In genomic region chr1:161260939-161261858, GRCh38 we compare ENCODE assay signal across 16 cellular contexts. TPM values are rescaled to one million over a fixed set of nuclear protein-coding genes. Genes with fewer than 3 reads are reported as not detected.
DNase-seq lines count a peak whose midpoint lies in the region; ATAC-seq, FAIRE-seq and TF ChIP-seq lines count a peak whose summit lies in the region.
"Had no signal": no experiment of that assay in that cellular context is flagged by ENCODE, and none has a peak within 500 bp of the region (broad histone marks: within the 10 kb centered on the region; RNA-seq: fewer than 3 reads in every experiment).

No MANE protein-coding gene starts in this region.

- peak; percentile 35 for FAIRE-seq in GM18507 (lab: Jason Lieb, UNC)
- FAIRE-seq in bronchial epithelial cell (lab: Jason Lieb, UNC): no peak

- H2BK15ac ChIP-seq in neuronal stem cell (ENCODE audit: low read length): no peak overlapping the region

- peaks cover 12% of the 10 kb centered on the region for H3K4me1 Mint-ChIP-seq in activated T-cell treated with anti-CD3 and anti-CD28 coated beads, Interleukin-2, amount 50 U/mL, for 4 hours (ENCODE audit: low read depth)

- H3K36me3 Mint-ChIP-seq in activated T-cell treated with anti-CD3 and anti-CD28 coated beads, Interleukin-2, amount 50 U/mL, for 4 hours (ENCODE audit: insufficient read depth): peaks cover 3% of the 10 kb centered on the region

- no peak overlapping the region for H4K91ac ChIP-seq in neuronal stem cell (ENCODE audit: low read depth, low read length, poor library complexity)

- H3K36me3 ChIP-seq in bronchial epithelial cell (ENCODE audit: control insufficient read depth, insufficient read depth, low read length) (no peaks in the 10 kb centered on the region), neuronal stem cell (replicated peaks in 1 of 2; ENCODE audit: control insufficient read depth in 2 of 2, insufficient read depth in 2 of 2, low read length in 2 of 2) (no peaks in the 10 kb centered on the region)
- H3K36me3 ChIP-seq: heart right ventricle, sigmoid colon had no signal

- no peak overlapping the region for H3K9ac ChIP-seq in neuronal stem cell (ENCODE audit: low read depth, low read length, poor library complexity)

- no peak overlapping the region for H3K23ac ChIP-seq in neuronal stem cell (ENCODE audit: low read depth, low read length, poor library complexity)

- no peak overlapping the region for H3K14ac ChIP-seq in neuronal stem cell (ENCODE audit: low read length)

- H2AK5ac ChIP-seq in neuronal stem cell (ENCODE audit: low read depth, low read length): no peak overlapping the region

- WGBS in neuronal stem cell (ENCODE audit: extremely low coverage in 2 of 2, insufficient read length in 2 of 2, insufficient replicate concordance in 1 of 2), 2 donors: no CpG with 5 or more reads among the region's 9 CpGs

- H3K4me1 ChIP-seq in neuronal stem cell (ENCODE audit: control insufficient read depth in 2 of 2, insufficient read depth in 1 of 2, low read depth in 1 of 2, low read length in 2 of 2): peaks cover 0 to 10% of the 10 kb centered on the region in 2 donors

- no peaks in the 10 kb centered on the region for H3K27me3 ChIP-seq in bronchial epithelial cell (ENCODE audit: control insufficient read depth, insufficient read depth, low read length)
- peaks cover 4 to 37% (median 21%) of the 10 kb centered on the region in 3 experiments for H3K27me3 ChIP-seq in neuronal stem cell (ENCODE audit: control insufficient read depth in 3 of 3, insufficient read depth in 3 of 3, low read depth in 1 of 3, low read length in 3 of 3)

- ATAC-seq in activated T-cell treated with anti-CD3 and anti-CD28 coated beads, Interleukin-2, amount 50 U/mL, for 4 hours: no peak
- ATAC-seq: heart right ventricle had no signal

- no peak overlapping the region for H3K4ac ChIP-seq in neuronal stem cell (ENCODE audit: low read length)

- H3K4me2 ChIP-seq in neuronal stem cell (ENCODE audit: insufficient read depth, low read length, poor library complexity, severe bottlenecking): no peak overlapping the region

- H3K4me3 Mint-ChIP-seq in activated T-cell treated with anti-CD3 and anti-CD28 coated beads, Interleukin-2, amount 50 U/mL, for 4 hours: no peak overlapping the region
- H3K4me3 Mint-ChIP-seq: activated naive CD8-positive, alpha-beta T cell treated with anti-CD3 and anti-CD28 coated beads for 36 hours had no signal

- no peak for DNase-seq in GM18507 (ENCODE audit: extremely low spot score, insufficient read length, low read depth)
- DNase-seq in bronchial epithelial cell (ENCODE audit: low read depth): peak; percentile 49
- DNase-seq in neuronal stem cell (ENCODE audit: low spot score): no peak
- no peak for DNase-seq in stimulated activated CD4-positive, alpha-beta T cell treated with anti-CD3 and anti-CD28 coated beads, Interleukin-4, amount 100 ng/mL, for 4 hours
- DNase-seq in activated T-cell treated with anti-CD3 and anti-CD28 coated beads, Interleukin-2, amount 50 U/mL, for 4 hours: no peak
- DNase-seq in Kasumi-1 (lab: John Stamatoyannopoulos, UW): no peak
- DNase-seq: activated naive CD8-positive, alpha-beta T cell treated with anti-CD3 and anti-CD28 coated beads for 36 hours; heart right ventricle; IMR-90; NK-92 treated with Interleukin-12 subunit alpha and Interleukin-12 subunit beta, amount 100 ng/mL, for 24 hours; sigmoid colon; T-helper 2 cell had no signal

- no peak for TF ChIP-seq CTCF in bronchial epithelial cell (IDR thresholded peaks at IDR 0.05; ENCODE audit: insufficient read depth, low read length, severe bottlenecking)

- peaks cover 19% of the 10 kb centered on the region for H3K9me3 Mint-ChIP-seq in activated T-cell treated with anti-CD3 and anti-CD28 coated beads, Interleukin-2, amount 50 U/mL, for 4 hours

- no peak for TF ChIP-seq RAD21 in Ishikawa (IDR thresholded peaks at IDR 0.05; ENCODE audit: low read depth)

- H3K18ac ChIP-seq in neuronal stem cell (ENCODE audit: low read length): no peak overlapping the region

- H4K8ac ChIP-seq in neuronal stem cell (ENCODE audit: low read depth, low read length): no peak overlapping the region

- TF ChIP-seq EP300 in Ishikawa (IDR thresholded peaks at IDR 0.05; ENCODE audit: borderline replicate concordance): no peak

- H3K79me1 ChIP-seq in neuronal stem cell (ENCODE audit: low read depth, low read length): no peaks in the 10 kb centered on the region

- H2BK12ac ChIP-seq in neuronal stem cell (ENCODE audit: low read length): no peak overlapping the region

- no peak overlapping the region for H3K27ac ChIP-seq in neuronal stem cell (replicated peaks; ENCODE audit: low read length)
- H3K27ac ChIP-seq: heart right ventricle had no signal

- H2BK120ac ChIP-seq in neuronal stem cell (ENCODE audit: low read depth, low read length): no peak overlapping the region

- H3K4me3 ChIP-seq in bronchial epithelial cell (ENCODE audit: low read depth, low read length): no peak overlapping the region
- no peak overlapping the region for H3K4me3 ChIP-seq in neuronal stem cell (ENCODE audit: low read length in 2 of 2)
- H3K4me3 ChIP-seq: heart right ventricle, sigmoid colon had no signal

- H2AFZ ChIP-seq in neuronal stem cell (ENCODE audit: low read length): peak overlapping the region; percentile 8

- H3K9me3 ChIP-seq in neuronal stem cell (replicated peaks in 1 of 2; ENCODE audit: control insufficient read depth in 2 of 2, insufficient read depth in 1 of 2, low read depth in 1 of 2, low read length in 2 of 2): peaks cover 5 to 14% of the 10 kb centered on the region in 2 donors

- peaks cover 59% of the 10 kb centered on the region for H3K27me3 Mint-ChIP-seq in activated T-cell treated with anti-CD3 and anti-CD28 coated beads, Interleukin-2, amount 50 U/mL, for 4 hours (ENCODE audit: low read depth)

- H2BK5ac ChIP-seq in neuronal stem cell (ENCODE audit: low read length): no peak overlapping the region

TF ChIP-seq in Ishikawa, 13 proteins besides CTCF, POLR2A, EP300 and RAD21:
- TF ChIP-seq REST (IDR thresholded peaks at IDR 0.05; ENCODE audit: low read depth) (peak; percentile 59), CREB1 (IDR thresholded peaks at IDR 0.05; ENCODE audit: low read depth) (no peak), YY1 (IDR thresholded peaks at IDR 0.05; ENCODE audit: low read depth) (no peak), NFIC (IDR thresholded peaks at IDR 0.05) (no peak), TAF1 (IDR thresholded peaks at IDR 0.05; ENCODE audit: low read depth) (no peak), CEBPB (IDR thresholded peaks at IDR 0.05) (peak; percentile 50; the same call in 1 of the 2 replicates), MAX (IDR thresholded peaks at IDR 0.05) (no peak)
TF ChIP-seq in Ishikawa: peak in this region for 2.

RNA-seq across cellular contexts. Expression of gene PCP4L1, which starts 2.7 kb away (rescaled TPM):
- 0.26 and 3.5 TPM in 2 replicates for total RNA-seq in bronchial epithelial cell
- polyA plus RNA-seq in neuronal stem cell (2013, experiment 1 of 2): 0.15 TPM
- 0.29 TPM for polyA plus RNA-seq in neuronal stem cell (2013, experiment 2 of 2)
- not detected for total RNA-seq in activated T-cell treated with anti-CD3 and anti-CD28 coated beads, Interleukin-2, amount 50 U/mL, for 4 hours
- total RNA-seq: dermis microvascular lymphatic vessel endothelial cell, IMR-90 had no signal
- polyA plus RNA-seq: IMR-90 had no signal

RNA-seq across cellular contexts. Expression of gene NR1I3, which starts 23.2 kb away (rescaled TPM):
- not detected in 2 replicates for total RNA-seq in bronchial epithelial cell
- not detected for polyA plus RNA-seq in neuronal stem cell (2013, experiment 1 of 2)
- polyA plus RNA-seq in neuronal stem cell (2013, experiment 2 of 2): 0.03 TPM
- under 1 TPM in 1 of 3 donors, not detected in 2; 0.46 TPM for total RNA-seq in activated T-cell treated with anti-CD3 and anti-CD28 coated beads, Interleukin-2, amount 50 U/mL, for 4 hours
- total RNA-seq: activated CD8-positive, alpha-beta memory T cell treated with anti-CD3 and anti-CD28 coated beads for 36 hours; activated naive CD8-positive, alpha-beta T cell treated with anti-CD3 and anti-CD28 coated beads for 36 hours; dermis microvascular lymphatic vessel endothelial cell; heart right ventricle; IMR-90; sigmoid colon; urinary bladder had no signal
- polyA plus RNA-seq: IMR-90 had no signal

RNA-seq across cellular contexts. Expression of gene TOMM40L, which starts 35.3 kb away (rescaled TPM):
- 7.8 and 10.8 TPM in 2 replicates for total RNA-seq in bronchial epithelial cell
- 7.2 TPM for polyA plus RNA-seq in neuronal stem cell (2013, experiment 1 of 2)
- polyA plus RNA-seq in neuronal stem cell (2013, experiment 2 of 2): 6.8 TPM
- total RNA-seq in activated T-cell treated with anti-CD3 and anti-CD28 coated beads, Interleukin-2, amount 50 U/mL, for 4 hours: 10 to 100 TPM; 23.8 to 29.8 (median 25.5) TPM

RNA-seq across cellular contexts. Expression of gene APOA2, which starts 37.8 kb away (rescaled TPM):
- total RNA-seq in bronchial epithelial cell: not detected in 2 replicates
- polyA plus RNA-seq in neuronal stem cell (2013, experiment 1 of 2): not detected
- polyA plus RNA-seq in neuronal stem cell (2013, experiment 2 of 2): not detected
- 1 to 10 TPM; 1.1 to 2.0 (median 2.0) TPM for total RNA-seq in activated T-cell treated with anti-CD3 and anti-CD28 coated beads, Interleukin-2, amount 50 U/mL, for 4 hours
- total RNA-seq: activated CD8-positive, alpha-beta memory T cell treated with anti-CD3 and anti-CD28 coated beads for 36 hours; activated naive CD8-positive, alpha-beta T cell treated with anti-CD3 and anti-CD28 coated beads for 36 hours; dermis microvascular lymphatic vessel endothelial cell; IMR-90; sigmoid colon; urinary bladder had no signal
- polyA plus RNA-seq: heart right ventricle, IMR-90 had no signal

RNA-seq across cellular contexts. Expression of gene FCER1G, which starts 46.1 kb away (rescaled TPM):
- 0.26 TPM in 2 replicates for total RNA-seq in bronchial epithelial cell
- polyA plus RNA-seq in neuronal stem cell (2013, experiment 1 of 2): 1.1 TPM
- polyA plus RNA-seq in neuronal stem cell (2013, experiment 2 of 2): 0.93 TPM
- total RNA-seq in activated T-cell treated with anti-CD3 and anti-CD28 coated beads, Interleukin-2, amount 50 U/mL, for 4 hours: 1 to 10 TPM in 1 of 3 donors, under 1 TPM in 1, not detected in 1; 0.83 to 1.4 TPM
- total RNA-seq: IMR-90 had no signal
